Comparison of ENCODE assay signal across 14 cellular contexts in the genomic region with DNA sequence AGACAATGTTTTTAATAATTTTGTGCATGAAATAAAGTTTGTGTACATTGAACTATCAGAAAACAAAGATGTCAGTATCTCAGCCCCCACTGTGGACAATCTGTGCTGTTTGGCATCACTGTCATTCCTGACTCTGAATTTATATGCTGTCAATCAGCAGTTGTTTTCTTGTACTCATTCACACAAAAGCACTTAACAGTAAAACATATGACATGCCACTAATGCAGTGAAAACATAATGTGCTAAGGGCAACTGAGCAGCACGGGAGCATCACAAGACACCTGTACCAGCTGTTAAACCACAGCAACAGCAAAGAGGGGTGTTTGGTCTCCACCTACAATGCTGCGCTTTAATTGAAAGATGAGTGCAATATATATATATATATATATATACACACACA.
DNase-seq lines count a peak whose midpoint lies in the region; ATAC-seq and TF ChIP-seq lines count a peak whose summit lies in the region.
"Had no signal": no experiment of that assay in that cellular context is flagged by ENCODE, and none has a peak within 500 bp of the region (broad histone marks: within the 10 kb centered on the region; RNA-seq: fewer than 3 reads in every experiment).

No MANE protein-coding gene starts in this region.

- H3K9me3 ChIP-seq in transverse colon: no peaks in the 10 kb centered on the region
- H3K9me3 ChIP-seq: BLaER1 treated with 17β-estradiol and CSF1 and Interleukin-3, amounts not matched to agents 10 nM and 100 nM had no signal

- no peak for ATAC-seq in GM21360 (IDR thresholded peaks at IDR 0.05; ENCODE audit: unreplicated experiment)
- ATAC-seq: CD8-positive, alpha-beta T cell; HCT116 had no signal

- TF ChIP-seq POLR2A in transverse colon (IDR thresholded peaks at IDR 0.05): no peak

- intact Hi-C loops in transverse colon (cut with DNase I; ENCODE audit: low total_unique reads): no loop called here

- H3K4me1 ChIP-seq in transverse colon: no peaks in the 10 kb centered on the region
- H3K4me1 ChIP-seq: BLaER1 treated with 17β-estradiol and CSF1 and Interleukin-3, amounts not matched to agents 10 nM and 100 nM had no signal

- in situ Hi-C loops in SK-MEL-5 (cut with HindIII; ENCODE audit: low pct_unique_long_range_greater_than_20kb, low sequenced_read_pairs): no loop called here
- in situ Hi-C loops in transverse colon (cut with MboI; ENCODE audit: low pct_ligation_motif_present in 1 of 4, low pct_unique_long_range_greater_than_20kb in 1 of 4, low sequenced_read_pairs in 3 of 4): no loop called here

- no peak overlapping the region for H3K4me3 ChIP-seq in transverse colon
- H3K4me3 ChIP-seq: BLaER1 treated with 17β-estradiol and CSF1 and Interleukin-3, amounts not matched to agents 10 nM and 100 nM had no signal

- no peak for TF ChIP-seq EP300 in transverse colon (IDR thresholded peaks at IDR 0.05; ENCODE audit: low read depth)

- TF ChIP-seq CTCF in transverse colon (IDR thresholded peaks at IDR 0.05): no peak

- WGBS in transverse colon (ENCODE audit: low coverage in 1 of 2), 2 donors: 81% methylated on average over 2 of the region's 2 CpGs; no CpG with 5 or more reads in 1 of the 2 donors

- no peaks in the 10 kb centered on the region for H3K36me3 ChIP-seq in transverse colon
- H3K36me3 ChIP-seq: BLaER1 treated with 17β-estradiol and CSF1 and Interleukin-3, amounts not matched to agents 10 nM and 100 nM had no signal

- H3K27ac ChIP-seq in transverse colon: no peak overlapping the region
- H3K27ac ChIP-seq: BLaER1 treated with 17β-estradiol and CSF1 and Interleukin-3, amounts not matched to agents 10 nM and 100 nM had no signal

- no peaks in the 10 kb centered on the region for H3K27me3 ChIP-seq in transverse colon
- H3K27me3 ChIP-seq: BLaER1 treated with 17β-estradiol and CSF1 and Interleukin-3, amounts not matched to agents 10 nM and 100 nM had no signal

- DNase-seq in NCI-H2171 treated with DMSO at 0.1 percent for 48 hours (lab: John Stamatoyannopoulos, UW) (peak; percentile 5), NCI-H2171 (lab: John Stamatoyannopoulos, UW) (no peak), NCI-H524 treated with DMSO at 0.1 percent for 48 hours (lab: John Stamatoyannopoulos, UW) (peak; percentile 57), SK-MEL-5 (ENCODE audit: low read depth, low spot score) (peak; percentile 56), transverse colon (no peak)
- DNase-seq: Calu3; CD8-positive, alpha-beta T cell; DMS79 treated with DMSO at 0.1 percent for 48 hours; GF-D8; GOT3; H7 had no signal

Comparison
In these comparisons a context has a peak if more than half of its experiments do, and no peak if none do; other contexts are left out.
1. DNase-seq: peak in NCI-H2171 treated with DMSO at 0.1 percent for 48 hours (single experiment), NCI-H524 treated with DMSO at 0.1 percent for 48 hours (single experiment) and SK-MEL-5 (single experiment); none in NCI-H2171 (single experiment) and transverse colon (single experiment).